8 cellular contexts compared by ENCODE assay signal in the genomic region with DNA sequence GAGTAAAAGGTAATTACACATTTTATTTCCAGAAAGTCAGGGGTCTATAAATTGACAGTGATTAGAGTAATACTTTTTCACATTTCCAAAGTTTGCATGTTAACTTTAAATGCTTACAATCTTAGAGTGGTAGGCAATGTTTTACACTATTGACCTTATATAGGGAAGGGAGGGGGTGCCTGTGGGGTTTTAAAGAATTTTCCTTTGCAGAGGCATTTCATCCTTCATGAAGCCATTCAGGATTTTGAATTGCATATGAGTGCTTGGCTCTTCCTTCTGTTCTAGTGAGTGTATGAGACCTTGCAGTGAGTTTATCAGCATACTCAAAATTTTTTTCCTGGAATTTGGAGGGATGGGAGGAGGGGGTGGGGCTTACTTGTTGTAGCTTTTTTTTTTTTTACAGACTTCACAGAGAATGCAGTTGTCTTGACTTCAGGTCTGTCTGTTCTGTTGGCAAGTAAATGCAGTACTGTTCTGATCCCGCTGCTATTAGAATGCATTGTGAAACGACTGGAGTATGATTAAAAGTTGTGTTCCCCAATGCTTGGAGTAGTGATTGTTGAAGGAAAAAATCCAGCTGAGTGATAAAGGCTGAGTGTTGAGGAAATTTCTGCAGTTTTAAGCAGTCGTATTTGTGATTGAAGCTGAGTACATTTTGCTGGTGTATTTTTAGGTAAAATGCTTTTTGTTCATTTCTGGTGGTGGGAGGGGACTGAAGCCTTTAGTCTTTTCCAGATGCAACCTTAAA. TPM values are rescaled to one million over a fixed set of nuclear protein-coding genes. Genes with fewer than 3 reads are reported as not detected.
DNase-seq lines count a peak whose midpoint lies in the region; ATAC-seq and TF ChIP-seq lines count a peak whose summit lies in the region.

No MANE protein-coding gene starts in this region.

- H3K79me2 ChIP-seq in ACC112 (ENCODE audit: control insufficient read depth, insufficient read depth, low read length, unreplicated experiment): peaks cover 75% of the 10 kb centered on the region

- POLR2A ChIA-PET in HEK293T (lab: Yijun Ruan, JAX): interaction anchor here (0.7 to 29.4 kb wide), 6 partner anchors 13 to 81 kb away, joined by 3 to 1783 read pairs (median 304); a partner anchor contains a TSS

- DNase-seq in HEK293T (ENCODE audit: extremely low spot score) (no peak), adrenal gland (peak in 4 of 7 donors; percentile 20 to 59 (median 44)), left colon (peak in 1 of 2 donors; percentile 18), upper lobe of right lung (no peak), UCSD-AML1 (lab: John Stamatoyannopoulos, UW; ENCODE audit: unreplicated experiment) (no peak)
- DNase-seq in stimulated activated naive CD4-positive, alpha-beta T cell treated with Interleukin-2 at 50 U/mL for 16 hours (lab: John Stamatoyannopoulos, UW): no peak

- intact Hi-C loops in adrenal gland (cut with DNase I): no loop called here
- intact Hi-C loops in left colon (cut with DNase I, micrococcal nuclease): loop anchor here in 1 of 2 donors (5.0 kb wide), 1 partner anchor 82 kb away; a partner anchor contains a TSS
- intact Hi-C loops in upper lobe of right lung (cut with DNase I): loop anchor here (5.0 kb wide), 1 partner anchor 77 kb away; no protein-coding TSS in a partner anchor

- H3K4me1 ChIP-seq in ACC112 (ENCODE audit: control insufficient read depth, insufficient read depth, low read length, unreplicated experiment) (peaks cover 3% of the 10 kb centered on the region), adrenal gland (replicated peaks in 1 of 2) (peaks cover 12 to 20% of the 10 kb centered on the region in 2 donors), upper lobe of right lung (peaks cover 32% of the 10 kb centered on the region)

- H3K36me3 ChIP-seq in ACC112 (ENCODE audit: insufficient read depth, low read length): peaks cover 74% of the 10 kb centered on the region
- H3K36me3 ChIP-seq in adrenal gland (replicated peaks in 1 of 2): peaks cover 0 to 63% of the 10 kb centered on the region in 2 donors
- H3K36me3 ChIP-seq in upper lobe of right lung: peaks cover 58% of the 10 kb centered on the region

- WGBS in adrenal gland, 4 donors: 0 to 1% (median 0%) methylated on average over 3 of the region's 3 CpGs

- H3K27ac ChIP-seq in ACC112 (ENCODE audit: low read depth, low read length): peak overlapping the region; percentile 99
- peak overlapping the region; percentile 88 to 99 (median 97) for H3K27ac ChIP-seq in adrenal gland
- peak overlapping the region; percentile 100 for H3K27ac ChIP-seq in upper lobe of right lung

- TF ChIP-seq CTCF in adrenal gland (IDR thresholded peaks at IDR 0.05) (no peak), upper lobe of right lung (IDR thresholded peaks at IDR 0.05) (no peak)

- H3K4me3 ChIP-seq in ACC112 (ENCODE audit: low read depth, low read length) (peak overlapping the region; percentile 98), adrenal gland (peak overlapping the region in 3 of 4 donors; percentile 69 to 88 (median 78)), upper lobe of right lung (peak overlapping the region; percentile 79)

- CTCF ChIA-PET in HEK293T (lab: Yijun Ruan, JAX): interaction anchor here (0.7 to 1.1 kb wide), 3 partner anchors 32 to 44 kb away, joined by 3 to 6 read pairs (median 5); no protein-coding TSS in a partner anchor

- TF ChIP-seq POLR2A in adrenal gland (IDR thresholded peaks at IDR 0.05): peak; percentile 84 to 96

- peak; percentile 0 for ATAC-seq in left colon
- ATAC-seq in upper lobe of right lung: no peak
- ATAC-seq in HG03520 (IDR thresholded peaks at IDR 0.05; ENCODE audit: unreplicated experiment): no peak

- no peaks in the 10 kb centered on the region for H3K9me3 ChIP-seq in adrenal gland (replicated peaks in 1 of 3)
- no peaks in the 10 kb centered on the region for H3K9me3 ChIP-seq in upper lobe of right lung

- H2AFZ ChIP-seq in ACC112 (ENCODE audit: low read length, unreplicated experiment): no peak overlapping the region

- H3K27me3 ChIP-seq in ACC112 (ENCODE audit: insufficient read depth, low read length) (no peaks in the 10 kb centered on the region), adrenal gland (no peaks in the 10 kb centered on the region), upper lobe of right lung (no peaks in the 10 kb centered on the region)

TF ChIP-seq in HEK293T, 16 proteins besides CTCF, POLR2A, EP300 and RAD21:
- TF ChIP-seq ZNF384 (IDR thresholded peaks at IDR 0.05) (peak; percentile 73), FOXK2 (IDR thresholded peaks at IDR 0.05) (no peak)
TF ChIP-seq in HEK293T: peak in this region for 1.

RNA-seq across cellular contexts. Expression of a gene that starts 5.3 kb away (rescaled TPM):
- total RNA-seq in adrenal gland: over 10,000 TPM in 5 of 8 donors, 1,000 to 10,000 TPM in 3; 5,921 to 17,143 (median 10,900) TPM
- 1,000 to 10,000 TPM in 1 of 3 donors, 100 to 1,000 TPM in 2; 237 to 9,519 (median 973) TPM for polyA plus RNA-seq in adrenal gland
- total RNA-seq in left colon: 1,000 to 10,000 TPM; 7,483 to 9,013 TPM
- total RNA-seq in upper lobe of right lung: 11,917 TPM

RNA-seq across cellular contexts. Expression of a gene that starts 20.8 kb away (rescaled TPM):
- 100 to 1,000 TPM; 105 to 240 (median 145) TPM for total RNA-seq in adrenal gland
- polyA plus RNA-seq in adrenal gland: 100 to 1,000 TPM in 2 of 3 donors, 10 to 100 TPM in 1; 52.3 to 395 (median 329) TPM
- total RNA-seq in left colon: 10 to 100 TPM; 58.4 to 70.8 TPM
- total RNA-seq in upper lobe of right lung: 74.4 TPM

RNA-seq across cellular contexts. Expression of a gene that starts 54.1 kb away (rescaled TPM):
- total RNA-seq in adrenal gland (100 to 1,000 TPM in 7 of 8 donors, 10 to 100 TPM in 1; 70.9 to 362 (median 221) TPM), left colon (10 to 100 TPM; 24.9 to 42.9 TPM), upper lobe of right lung (128 TPM)
- 100 to 1,000 TPM in 2 of 3 donors, 10 to 100 TPM in 1; 40.2 to 323 (median 265) TPM for polyA plus RNA-seq in adrenal gland

Comparison
In these comparisons a context has a peak if more than half of its experiments do, and no peak if none do; other contexts are left out.
1. DNase-seq: peak in adrenal gland (4 of 7); none in HEK293T (single experiment), upper lobe of right lung (single experiment), UCSD-AML1 (single experiment) and stimulated activated naive CD4-positive, alpha-beta T cell treated with Interleukin-2 at 50 U/mL for 16 hours (single experiment).
2. Peak in every context shown above with its lines, with median percentiles within 50 percentile points of each other: H3K27ac ChIP-seq and H3K4me3 ChIP-seq.